Comparison of ENCODE assay signal across 12 cellular contexts in the genomic region with DNA sequence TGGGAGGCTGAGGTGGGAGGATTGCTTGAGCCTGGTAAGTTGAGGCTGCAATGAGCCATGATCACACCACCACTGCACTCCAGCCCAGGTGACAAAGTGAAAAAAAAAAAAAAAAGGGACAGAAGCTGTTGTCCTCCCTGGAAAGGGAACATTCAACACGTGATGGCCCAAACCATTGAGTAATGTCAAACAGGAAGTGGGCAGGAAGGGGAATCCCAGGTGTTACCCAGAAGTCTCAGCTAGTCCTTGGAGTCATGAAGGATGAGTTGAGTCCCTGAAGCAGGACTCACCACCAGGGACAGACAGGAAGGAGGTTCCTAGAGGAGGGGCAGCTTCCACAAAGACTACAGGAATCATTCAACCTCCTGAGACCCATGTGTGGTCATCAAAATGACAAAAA. TPM values are rescaled to one million over a fixed set of nuclear protein-coding genes. Genes with fewer than 3 reads are reported as not detected.
DNase-seq lines count a peak whose midpoint lies in the region; ATAC-seq, FAIRE-seq and TF ChIP-seq lines count a peak whose summit lies in the region.
"Had no signal": no experiment of that assay in that cellular context is flagged by ENCODE, and none has a peak within 500 bp of the region (broad histone marks: within the 10 kb centered on the region; RNA-seq: fewer than 3 reads in every experiment).

No MANE protein-coding gene starts in this region.

- H3K27me3 Mint-ChIP-seq in activated CD4-positive, alpha-beta T cell treated with anti-CD3 and anti-CD28 coated beads, Interleukin-2, amount 10 ng/mL, durations not matched to agents 24 days and 14 days, result peaks cover 8% of the 10 kb centered on the region
- H3K27me3 Mint-ChIP-seq in activated T-helper 17 cell treated with anti-CD3 and anti-CD28 coated beads, Interleukin-2, amount 50 U/mL, for 72 hours, result no peaks in the 10 kb centered on the region

- H3K9me3 Mint-ChIP-seq in activated CD4-positive, alpha-beta T cell treated with anti-CD3 and anti-CD28 coated beads, Interleukin-2, amount 10 ng/mL, durations not matched to agents 24 days and 14 days, result peaks cover 4% of the 10 kb centered on the region
- H3K9me3 Mint-ChIP-seq in activated T-helper 17 cell treated with anti-CD3 and anti-CD28 coated beads, Interleukin-2, amount 50 U/mL, for 72 hours, result peaks cover 4% of the 10 kb centered on the region

- H3K4me1 Mint-ChIP-seq in activated CD4-positive, alpha-beta T cell treated with anti-CD3 and anti-CD28 coated beads, Interleukin-2, amount 10 ng/mL, durations not matched to agents 24 days and 14 days, result peaks cover 8% of the 10 kb centered on the region
- peaks cover 11% of the 10 kb centered on the region for H3K4me1 Mint-ChIP-seq in activated T-helper 17 cell treated with anti-CD3 and anti-CD28 coated beads, Interleukin-2, amount 50 U/mL, for 72 hours

- intact Hi-C loops in activated CD4-positive, alpha-beta T cell treated with anti-CD3 and anti-CD28 coated beads, Interleukin-2, amount 10 ng/mL, durations not matched to agents 24 days and 14 days (cut with micrococcal nuclease), result no loop called here
- intact Hi-C loops in kidney (cut with DNase I), result no loop called here

- H3K9ac ChIP-seq in kidney (ENCODE audit: low read length in 2 of 2), result no peak overlapping the region

- no peaks in the 10 kb centered on the region for H3K36me3 ChIP-seq in kidney (ENCODE audit: control insufficient read depth in 1 of 2, insufficient read depth in 2 of 2, low read length in 2 of 2)
- H3K36me3 ChIP-seq: ovary had no signal

- FAIRE-seq in kidney (lab: Jason Lieb, UNC), result no peak

- H3K9me3 ChIP-seq in kidney (ENCODE audit: control insufficient read depth in 1 of 2, low read length in 2 of 2), result no peaks in the 10 kb centered on the region
- H3K9me3 ChIP-seq: ovary had no signal

- H3K4me3 ChIP-seq in HL-60 (replicated peaks; ENCODE audit: insufficient read depth, low read length) (no peak overlapping the region), kidney (ENCODE audit: low read length in 2 of 2) (no peak overlapping the region)
- H3K4me3 ChIP-seq: ovary had no signal

- H3K4me3 Mint-ChIP-seq in activated CD4-positive, alpha-beta T cell treated with anti-CD3 and anti-CD28 coated beads, Interleukin-2, amount 10 ng/mL, durations not matched to agents 24 days and 14 days, result peak overlapping the region; percentile 60
- peak overlapping the region; percentile 9 for H3K4me3 Mint-ChIP-seq in activated T-helper 17 cell treated with anti-CD3 and anti-CD28 coated beads, Interleukin-2, amount 50 U/mL, for 72 hours

- peak; percentile 78 for DNase-seq in activated CD4-positive, alpha-beta T cell treated with anti-CD3 and anti-CD28 coated beads, Interleukin-2, amount 10 ng/mL, durations not matched to agents 24 days and 14 days
- DNase-seq in activated CD4-positive, alpha-beta T cell treated with anti-CD3 and anti-CD28 coated beads for 1 hour, result no peak
- DNase-seq in HL-60 (ENCODE audit: low read depth in 1 of 2, low spot score in 1 of 2) (peak; percentile 58 to 71), kidney (no peak), cortex of kidney (lab: John Stamatoyannopoulos, UW) (no peak)
- DNase-seq in stimulated activated CD4-positive, alpha-beta T cell treated with anti-CD3 and anti-CD28 coated beads, Interleukin-4, amount 100 ng/mL, for 24 hours, result peak; percentile 28
- DNase-seq: ACHN, HCEC 1CT, ovary, Right ventricle myocardium superior had no signal

- TF ChIP-seq CTCF in HL-60 (IDR thresholded peaks at IDR 0.05; ENCODE audit: insufficient read depth, low read length) (no peak), kidney (IDR thresholded peaks at IDR 0.05; ENCODE audit: borderline replicate concordance, extremely low read depth, insufficient read depth) (no peak)

- H3K4me1 ChIP-seq in kidney (ENCODE audit: control insufficient read depth in 1 of 2, insufficient read depth in 1 of 2, low read depth in 1 of 2, low read length in 2 of 2), result peaks cover 0 to 3% of the 10 kb centered on the region in 2 donors

- peak overlapping the region; percentile 17; the same call in 1 of the 2 replicates for H3K27ac ChIP-seq in HL-60 (replicated peaks)
- no peak overlapping the region for H3K27ac ChIP-seq in kidney (ENCODE audit: low read depth in 2 of 2, low read length in 2 of 2)
- H3K27ac ChIP-seq: ovary had no signal

- H3K36me3 Mint-ChIP-seq in activated CD4-positive, alpha-beta T cell treated with anti-CD3 and anti-CD28 coated beads, Interleukin-2, amount 10 ng/mL, durations not matched to agents 24 days and 14 days (ENCODE audit: low read depth), result no peaks in the 10 kb centered on the region
- no peaks in the 10 kb centered on the region for H3K36me3 Mint-ChIP-seq in activated T-helper 17 cell treated with anti-CD3 and anti-CD28 coated beads, Interleukin-2, amount 50 U/mL, for 72 hours (ENCODE audit: low read depth)

- peak overlapping the region; percentile 75 for H3K27ac Mint-ChIP-seq in activated CD4-positive, alpha-beta T cell treated with anti-CD3 and anti-CD28 coated beads, Interleukin-2, amount 10 ng/mL, durations not matched to agents 24 days and 14 days
- peak overlapping the region; percentile 69 for H3K27ac Mint-ChIP-seq in activated T-helper 17 cell treated with anti-CD3 and anti-CD28 coated beads, Interleukin-2, amount 50 U/mL, for 72 hours

- ATAC-seq in activated T-helper 17 cell treated with anti-CD3 and anti-CD28 coated beads, Interleukin-2, amount 50 U/mL, for 72 hours (replicated peaks), result peak; percentile 97
- no peak for ATAC-seq in GM18909 (IDR thresholded peaks at IDR 0.05; ENCODE audit: poor library complexity, unreplicated experiment)

- H3K27me3 ChIP-seq in HL-60 (ENCODE audit: insufficient read depth, poor library complexity, severe bottlenecking), result no peaks in the 10 kb centered on the region
- H3K27me3 ChIP-seq: ovary had no signal

RNA-seq across cellular contexts. Expression of a gene that starts 19.8 kb away (rescaled TPM):
- 40.0 and 42.9 TPM in 2 replicates for total RNA-seq in activated CD4-positive, alpha-beta T cell treated with anti-CD3 and anti-CD28 coated beads, Interleukin-2, amount 10 ng/mL, durations not matched to agents 24 days and 14 days
- 10 to 100 TPM; 28.5 to 57.5 TPM for total RNA-seq in activated T-helper 17 cell treated with anti-CD3 and anti-CD28 coated beads, Interleukin-2, amount 50 U/mL, for 72 hours
- total RNA-seq in kidney, result 65.7 TPM
- polyA plus RNA-seq in kidney (ENCODE audit: insufficient read depth, low read depth, low replicate concordance), result 16.6 TPM

Comparison
In these comparisons a context has a peak if more than half of its experiments do, and no peak if none do; other contexts are left out.
1. DNase-seq: peak in activated CD4-positive, alpha-beta T cell treated with anti-CD3 and anti-CD28 coated beads, Interleukin-2, amount 10 ng/mL, durations not matched to agents 24 days and 14 days (single experiment), HL-60 (2 of 2) and stimulated activated CD4-positive, alpha-beta T cell treated with anti-CD3 and anti-CD28 coated beads, Interleukin-4, amount 100 ng/mL, for 24 hours (single experiment); none in activated CD4-positive, alpha-beta T cell treated with anti-CD3 and anti-CD28 coated beads for 1 hour (single experiment), kidney (single experiment) and cortex of kidney (single experiment).